ENCODE assay signal across 1 cellular context in genomic region chr17:76120658-76121008, GRCh38.
TF ChIP-seq lines count a peak whose summit lies in the region.

No MANE protein-coding gene starts in this region.

TF ChIP-seq in HepG2, 621 proteins besides CTCF, POLR2A, EP300 and RAD21:
- TF ChIP-seq CHD4 (IDR thresholded peaks at IDR 0.05; ENCODE audit: borderline replicate concordance, low read length), result 0 out of 2 replicates have a peak, but pooled peaks have one; percentile 3
- no peak for TF ChIP-seq ZSCAN22 (CRISPR knock-in tag; IDR thresholded peaks at IDR 0.05)
